In genomic region chr21:34071683-34072082, GRCh38 we compare ENCODE assay signal across 17 cellular contexts. TPM values are rescaled to one million over a fixed set of nuclear protein-coding genes. Genes with fewer than 3 reads are reported as not detected.
DNase-seq lines count a peak whose midpoint lies in the region; ATAC-seq and TF ChIP-seq lines count a peak whose summit lies in the region.
"Had no signal": no experiment of that assay in that cellular context is flagged by ENCODE, and none has a peak within 500 bp of the region (broad histone marks: within the 10 kb centered on the region; RNA-seq: fewer than 3 reads in every experiment).

No MANE protein-coding gene starts in this region.

- 78% methylated on average over 9 of the region's 9 CpGs for WGBS in right cardiac atrium

- H3K27me3 Mint-ChIP-seq in activated T-helper 2 cell treated with anti-CD3 and anti-CD28 coated beads, Interferon-gamma antibody, Interleukin-2, Interleukin-4, amounts not matched to agents 10 μg/mL and 5 μg/mL and 100 μg/mL, durations not matched to agents 14 hours and 24 hours and 36 hours (ENCODE audit: low read depth): no peaks in the 10 kb centered on the region
- H3K27me3 Mint-ChIP-seq in natural killer cell treated with Interleukin-12 subunit alpha and Interleukin-12 subunit beta and Interleukin-15 and Interleukin-18, amount 100 ng/mL, for 72 hours: no peaks in the 10 kb centered on the region

- in situ Hi-C loops in KBM-7 (cut with MboI; ENCODE audit: low pct_unique_long_range_greater_than_20kb, low sequenced_read_pairs): no loop called here

- H3K4me3 ChIP-seq in left ventricle myocardium inferior (no peak overlapping the region), right cardiac atrium (ENCODE audit: low read length) (no peak overlapping the region), uterus (no peak overlapping the region)
- H3K4me3 ChIP-seq: body of pancreas had no signal

- H3K4me1 Mint-ChIP-seq in activated T-helper 2 cell treated with anti-CD3 and anti-CD28 coated beads, Interferon-gamma antibody, Interleukin-2, Interleukin-4, amounts not matched to agents 10 μg/mL and 5 μg/mL and 100 μg/mL, durations not matched to agents 14 hours and 24 hours and 36 hours (ENCODE audit: low read depth): peaks cover 29% of the 10 kb centered on the region
- H3K4me1 Mint-ChIP-seq in natural killer cell treated with Interleukin-12 subunit alpha and Interleukin-12 subunit beta and Interleukin-15 and Interleukin-18, amount 100 ng/mL, for 72 hours (ENCODE audit: low read depth in 2 of 2): peaks cover 36 to 43% of the 10 kb centered on the region in 2 donors

- TF ChIP-seq CTCF in left ventricle myocardium inferior (IDR thresholded peaks at IDR 0.05; ENCODE audit: borderline replicate concordance): no peak
- no peak for TF ChIP-seq CTCF in uterus (IDR thresholded peaks at IDR 0.05)

- H3K9me3 ChIP-seq in left ventricle myocardium inferior (replicated peaks) (no peaks in the 10 kb centered on the region), right cardiac atrium (ENCODE audit: control insufficient read depth, low read length) (no peaks in the 10 kb centered on the region), uterus (no peaks in the 10 kb centered on the region)
- H3K9me3 ChIP-seq: BE2C, body of pancreas, SK-N-SH had no signal

- peaks cover 26% of the 10 kb centered on the region for H3K36me3 Mint-ChIP-seq in activated T-helper 2 cell treated with anti-CD3 and anti-CD28 coated beads, Interferon-gamma antibody, Interleukin-2, Interleukin-4, amounts not matched to agents 10 μg/mL and 5 μg/mL and 100 μg/mL, durations not matched to agents 14 hours and 24 hours and 36 hours (ENCODE audit: low read depth)
- peaks cover 23% of the 10 kb centered on the region for H3K36me3 Mint-ChIP-seq in natural killer cell treated with Interleukin-12 subunit alpha and Interleukin-12 subunit beta and Interleukin-15 and Interleukin-18, amount 100 ng/mL, for 72 hours

- no peaks in the 10 kb centered on the region for H3K9me3 Mint-ChIP-seq in activated T-helper 2 cell treated with anti-CD3 and anti-CD28 coated beads, Interferon-gamma antibody, Interleukin-2, Interleukin-4, amounts not matched to agents 10 μg/mL and 5 μg/mL and 100 μg/mL, durations not matched to agents 14 hours and 24 hours and 36 hours
- no peaks in the 10 kb centered on the region for H3K9me3 Mint-ChIP-seq in natural killer cell treated with Interleukin-12 subunit alpha and Interleukin-12 subunit beta and Interleukin-15 and Interleukin-18, amount 100 ng/mL, for 72 hours

- no peaks in the 10 kb centered on the region for H3K27me3 ChIP-seq in left ventricle myocardium inferior (ENCODE audit: low read depth)
- H3K27me3 ChIP-seq in right cardiac atrium (ENCODE audit: control insufficient read depth, insufficient read depth): no peaks in the 10 kb centered on the region
- no peaks in the 10 kb centered on the region for H3K27me3 ChIP-seq in uterus
- H3K27me3 ChIP-seq: body of pancreas, dorsolateral prefrontal cortex had no signal

- ATAC-seq in right cardiac atrium: no peak
- no peak for ATAC-seq in natural killer cell treated with Interleukin-12 subunit alpha and Interleukin-12 subunit beta and Interleukin-15 and Interleukin-18, amount 100 ng/mL, for 72 hours
- ATAC-seq: body of pancreas, PC-3 had no signal

- H3K27ac ChIP-seq in left ventricle myocardium inferior (replicated peaks) (peak overlapping the region; percentile 93), right cardiac atrium (ENCODE audit: low read length) (no peak overlapping the region), uterus (peak overlapping the region; percentile 92 to 99)

- DNase-seq in left ventricle myocardium inferior: no peak
- no peak for DNase-seq in right cardiac atrium
- no peak for DNase-seq in activated T-helper 2 cell treated with anti-CD3 and anti-CD28 coated beads, Interferon-gamma antibody, Interleukin-2, Interleukin-4, amounts not matched to agents 10 μg/mL and 5 μg/mL and 100 μg/mL, durations not matched to agents 14 hours and 24 hours and 36 hours (ENCODE audit: low spot score)
- DNase-seq in natural killer cell treated with Interleukin-12 subunit alpha and Interleukin-12 subunit beta and Interleukin-15 and Interleukin-18, amount 100 ng/mL, for 72 hours (ENCODE audit: low spot score): no peak
- DNase-seq in uterus: no peak
- no peak for DNase-seq in EL
- no peak for DNase-seq in KBM-7
- DNase-seq in NCI-H82 (lab: John Stamatoyannopoulos, UW): no peak
- DNase-seq: BE2C, DMS53, dorsolateral prefrontal cortex, GOT3, NCI-H2081 treated with DMSO at 0.1 percent for 48 hours, NCI-H526 treated with DMSO at 0.1 percent for 48 hours, PC-3, SK-N-SH had no signal

- H3K4me1 ChIP-seq in left ventricle myocardium inferior (peaks cover 32% of the 10 kb centered on the region), right cardiac atrium (ENCODE audit: control insufficient read depth, insufficient read depth, low read length) (peaks cover 5% of the 10 kb centered on the region), uterus (peaks cover 0 to 16% of the 10 kb centered on the region in 2 donors)

- H3K36me3 ChIP-seq in left ventricle myocardium inferior (no peaks in the 10 kb centered on the region), uterus (no peaks in the 10 kb centered on the region)
- H3K36me3 ChIP-seq: BE2C had no signal

- intact Hi-C loops in left ventricle myocardium inferior (cut with micrococcal nuclease) (no loop called here), right cardiac atrium (cut with DNase I) (loop anchor here in 3 of 4 donors (5.0 to 10.0 kb wide), 3 partner anchors 127 to 137 kb away; no protein-coding TSS in a partner anchor), uterus (cut with DNase I; ENCODE audit: low total_unique reads) (loop anchor here (10.0 kb wide), 1 partner anchor 127 kb away; no protein-coding TSS in a partner anchor)
- intact Hi-C loops in activated T-helper 2 cell treated with anti-CD3 and anti-CD28 coated beads, Interferon-gamma antibody, Interleukin-2, Interleukin-4, amounts not matched to agents 10 μg/mL and 5 μg/mL and 100 μg/mL, durations not matched to agents 14 hours and 24 hours and 36 hours (cut with micrococcal nuclease): loop anchor here (5.0 to 10.0 kb wide), 2 partner anchors 39 to 427 kb away; partner anchors contain the start of genes CRYZL1 and ITSN1

- H3K27ac Mint-ChIP-seq in activated T-helper 2 cell treated with anti-CD3 and anti-CD28 coated beads, Interferon-gamma antibody, Interleukin-2, Interleukin-4, amounts not matched to agents 10 μg/mL and 5 μg/mL and 100 μg/mL, durations not matched to agents 14 hours and 24 hours and 36 hours: peak overlapping the region; percentile 39
- peak overlapping the region; percentile 47 to 54 for H3K27ac Mint-ChIP-seq in natural killer cell treated with Interleukin-12 subunit alpha and Interleukin-12 subunit beta and Interleukin-15 and Interleukin-18, amount 100 ng/mL, for 72 hours

- no peak for TF ChIP-seq POLR2A in uterus (IDR thresholded peaks at IDR 0.05)

- H3K4me3 Mint-ChIP-seq in activated T-helper 2 cell treated with anti-CD3 and anti-CD28 coated beads, Interferon-gamma antibody, Interleukin-2, Interleukin-4, amounts not matched to agents 10 μg/mL and 5 μg/mL and 100 μg/mL, durations not matched to agents 14 hours and 24 hours and 36 hours (ENCODE audit: low read depth): peak overlapping the region; percentile 84
- H3K4me3 Mint-ChIP-seq in natural killer cell treated with Interleukin-12 subunit alpha and Interleukin-12 subunit beta and Interleukin-15 and Interleukin-18, amount 100 ng/mL, for 72 hours: peak overlapping the region; percentile 85

RNA-seq across cellular contexts. Expression of gene MRPS6, which starts 1.7 kb away (rescaled TPM):
- total RNA-seq in left ventricle myocardium inferior (61.9 TPM), right cardiac atrium (10 to 100 TPM; 67.6 to 78.1 (median 73.1) TPM), uterus (10 to 100 TPM in 3 of 4 donors, 1 to 10 TPM in 1; 9.0 to 75.6 (median 33.5) TPM)
- 95.3 TPM for polyA plus RNA-seq in right cardiac atrium
- total RNA-seq in activated T-helper 2 cell treated with anti-CD3 and anti-CD28 coated beads, Interferon-gamma antibody, Interleukin-2, Interleukin-4, amounts not matched to agents 10 μg/mL and 5 μg/mL and 100 μg/mL, durations not matched to agents 14 hours and 24 hours and 36 hours: 117 and 120 TPM in 2 replicates
- total RNA-seq in natural killer cell treated with Interleukin-12 subunit alpha and Interleukin-12 subunit beta and Interleukin-15 and Interleukin-18, amount 100 ng/mL, for 72 hours: 100 to 1,000 TPM; 122 to 188 TPM

RNA-seq across cellular contexts. Expression of gene SLC5A3, which starts 1.7 kb away (rescaled TPM):
- total RNA-seq in left ventricle myocardium inferior (4.7 TPM), right cardiac atrium (10 to 100 TPM in 1 of 4 donors, 1 to 10 TPM in 3; 4.1 to 11.7 (median 6.7) TPM), uterus (10 to 100 TPM; 10.2 to 76.2 (median 17.1) TPM)
- 2.2 TPM for polyA plus RNA-seq in right cardiac atrium
- total RNA-seq in activated T-helper 2 cell treated with anti-CD3 and anti-CD28 coated beads, Interferon-gamma antibody, Interleukin-2, Interleukin-4, amounts not matched to agents 10 μg/mL and 5 μg/mL and 100 μg/mL, durations not matched to agents 14 hours and 24 hours and 36 hours: 41.0 and 41.2 TPM in 2 replicates
- total RNA-seq in natural killer cell treated with Interleukin-12 subunit alpha and Interleukin-12 subunit beta and Interleukin-15 and Interleukin-18, amount 100 ng/mL, for 72 hours: 10 to 100 TPM; 36.1 to 59.1 TPM
